In the genomic region with DNA sequence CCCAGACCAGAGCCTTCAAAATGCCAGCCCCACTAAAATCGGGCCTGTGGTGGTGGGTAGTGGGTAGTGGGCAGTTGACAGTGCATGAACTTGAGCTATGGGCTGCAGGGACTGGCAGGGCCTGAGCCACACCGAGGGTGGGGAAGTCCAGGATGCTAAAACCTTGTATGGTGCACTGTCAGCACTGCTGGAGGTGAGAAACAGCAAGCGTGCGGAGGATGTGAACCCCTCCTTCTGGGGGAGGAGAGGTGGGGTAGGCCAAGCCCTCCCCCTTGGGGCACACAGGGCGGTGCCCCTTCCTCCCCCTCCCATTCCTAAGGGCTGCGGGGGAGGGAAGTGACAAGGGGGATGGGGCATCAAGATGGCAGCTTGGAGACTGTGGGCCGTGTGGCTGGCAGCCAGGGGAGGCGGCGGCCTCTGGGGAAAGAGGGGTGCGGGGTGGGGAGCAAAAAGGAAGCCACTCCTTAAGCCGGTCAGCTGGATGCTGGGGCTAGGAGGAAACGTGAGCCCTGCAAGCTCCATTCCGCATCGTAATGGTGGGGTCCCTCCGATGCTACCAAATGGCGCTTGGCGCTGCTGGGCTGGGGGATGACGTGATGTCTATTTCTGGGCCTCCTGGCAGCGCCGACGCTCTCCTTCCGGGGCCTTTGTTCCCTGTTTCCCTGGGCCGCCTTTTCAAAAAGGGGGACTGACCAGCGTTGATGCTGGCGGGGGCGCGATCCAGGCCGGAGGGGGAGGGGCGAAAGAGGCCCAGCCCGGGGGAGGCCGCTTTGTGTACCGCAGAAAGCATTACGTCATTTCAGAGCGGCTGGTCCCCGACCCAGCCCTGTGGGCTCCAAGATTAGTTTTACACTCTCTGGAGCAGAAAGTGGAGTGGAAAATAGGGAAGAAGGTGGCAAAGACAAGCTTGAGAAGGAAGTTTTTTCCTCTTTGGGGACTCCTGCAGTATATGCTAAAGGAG, we compare ENCODE assay signal across 1 cellular context.
TF ChIP-seq lines count a peak whose summit lies in the region.

No MANE protein-coding gene starts in this region.

TF ChIP-seq in SK-N-SH, 30 proteins besides CTCF, POLR2A, EP300 and RAD21 (continued from another document):
- TF ChIP-seq ZBTB33 (IDR thresholded peaks at IDR 0.05; ENCODE audit: borderline replicate concordance, low read depth), result 0 out of 2 replicates have a peak, but pooled peaks have one; percentile 10
- TF ChIP-seq GABPA (IDR thresholded peaks at IDR 0.05; ENCODE audit: low read depth), result peak; percentile 27; the same call in 1 of the 2 replicates
- TF ChIP-seq REST (IDR thresholded peaks at IDR 0.05; ENCODE audit: low read depth, low read length), result no peak
- TF ChIP-seq PBX3 (IDR thresholded peaks at IDR 0.05), result no peak
- TF ChIP-seq EZH2phosphoT487 (IDR thresholded peaks at IDR 0.05; ENCODE audit: borderline replicate concordance, low read depth), result no peak
- TF ChIP-seq CHD2 (IDR thresholded peaks at IDR 0.05; ENCODE audit: low read length, partially characterized antibody), result peak; percentile 42
- TF ChIP-seq POLR2AphosphoS5 (IDR thresholded peaks at IDR 0.05; ENCODE audit: low read depth, low read length), result peak; percentile 33
- TF ChIP-seq FOSL2 (IDR thresholded peaks at IDR 0.05; ENCODE audit: borderline replicate concordance, low read depth), result no peak
- no peak for TF ChIP-seq USF1 (IDR thresholded peaks at IDR 0.05; ENCODE audit: borderline replicate concordance, low read depth)
- TF ChIP-seq MXI1 (IDR thresholded peaks at IDR 0.05; ENCODE audit: low read depth, low read length), result peak; percentile 64
- TF ChIP-seq MEF2A (IDR thresholded peaks at IDR 0.05; ENCODE audit: borderline replicate concordance, low read depth), result peak; percentile 83; the same call in 1 of the 2 replicates
- peak; percentile 32 for TF ChIP-seq JUND (IDR thresholded peaks at IDR 0.05)
- TF ChIP-seq IRF3 (IDR thresholded peaks at IDR 0.05; ENCODE audit: low read depth, low read length), result no peak
